Comparison of ENCODE assay signal across 4 cellular contexts in the genomic region with DNA sequence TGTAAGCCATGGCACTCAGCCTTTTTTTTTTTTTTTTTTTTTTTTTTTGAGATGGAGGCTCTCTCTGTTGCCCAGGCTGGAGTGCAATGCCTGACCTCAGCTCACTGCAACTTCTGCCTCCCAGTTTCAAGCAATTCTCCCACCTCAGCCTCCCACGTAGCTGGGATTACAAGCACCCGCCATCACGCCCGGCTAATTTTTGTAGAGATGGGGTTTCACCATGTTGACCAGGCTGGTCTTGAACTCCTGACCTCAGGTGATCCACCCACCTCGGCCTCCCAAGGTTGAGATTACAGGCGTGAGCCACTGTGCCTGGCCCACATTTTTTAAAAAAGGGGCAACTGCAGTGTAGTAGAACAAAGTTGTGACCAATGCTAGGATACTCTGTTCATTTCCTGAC. TPM values are rescaled to one million over a fixed set of nuclear protein-coding genes. Genes with fewer than 3 reads are reported as not detected.
"Had no signal": no experiment of that assay in that cellular context is flagged by ENCODE, and none has a peak within 500 bp of the region (broad histone marks: within the 10 kb centered on the region; RNA-seq: fewer than 3 reads in every experiment).

No MANE protein-coding gene starts in this region.

RNA-seq across cellular contexts. Expression of gene GP6, which starts 0.5 kb away (rescaled TPM):
- total RNA-seq: dermis microvascular lymphatic vessel endothelial cell, esophagus squamous epithelium, glomerular endothelial cell, left lobe of liver had no signal
